9 cellular contexts compared by ENCODE assay signal in genomic region chr15:51380999-51381806, GRCh38. TPM values are rescaled to one million over a fixed set of nuclear protein-coding genes. Genes with fewer than 3 reads are reported as not detected.
A peak's percentile ranks its signal among the peaks of the same experiment; 100 is the strongest.
DNase-seq lines count a peak whose midpoint lies in the region; ATAC-seq and TF ChIP-seq lines count a peak whose summit lies in the region.
"Had no signal": no experiment of that assay in that cellular context is flagged by ENCODE, and none has a peak within 500 bp of the region (broad histone marks: within the 10 kb centered on the region; RNA-seq: fewer than 3 reads in every experiment).

No MANE protein-coding gene starts in this region.

- peaks cover 31 to 55% of the 10 kb centered on the region in 2 donors for H3K27me3 Mint-ChIP-seq in effector memory CD8-positive, alpha-beta T cell

- no peak overlapping the region for H3K4me3 Mint-ChIP-seq in effector memory CD8-positive, alpha-beta T cell

- ATAC-seq in Right ventricle myocardium inferior, result peak; percentile 92
- peak; percentile 44 for ATAC-seq in effector memory CD8-positive, alpha-beta T cell (replicated peaks)

- no peaks in the 10 kb centered on the region for H3K79me2 ChIP-seq in Loucy (ENCODE audit: insufficient read depth, low read length)

- no peaks in the 10 kb centered on the region for H4K20me1 ChIP-seq in Loucy (ENCODE audit: insufficient read depth, low read length, poor library complexity, severe bottlenecking)

- intact Hi-C loops in Right ventricle myocardium inferior (cut with DNase I), result loop anchor here (1.0 to 5.0 kb wide), 4 partner anchors 94 to 219 kb away; no protein-coding TSS in a partner anchor
- intact Hi-C loops in cardiac septum (cut with DNase I), result loop anchor here (2.0 kb wide), 2 partner anchors 94 to 150 kb away; no protein-coding TSS in a partner anchor
- intact Hi-C loops in transverse colon (cut with DNase I; ENCODE audit: low total_unique reads), result loop anchor here (10.0 kb wide), 2 partner anchors 96 to 216 kb away; no protein-coding TSS in a partner anchor

- no peaks in the 10 kb centered on the region for H3K4me1 Mint-ChIP-seq in effector memory CD8-positive, alpha-beta T cell (ENCODE audit: low read depth in 2 of 2)

- H3K9ac ChIP-seq in Loucy (ENCODE audit: low read depth, low read length, poor library complexity, severe bottlenecking), result no peak overlapping the region

- no peaks in the 10 kb centered on the region for H3K36me3 Mint-ChIP-seq in effector memory CD8-positive, alpha-beta T cell (ENCODE audit: insufficient read depth)

- H3K9me2 ChIP-seq in Loucy (replicated peaks; ENCODE audit: low read depth, low read length), result no peaks in the 10 kb centered on the region

- no peak overlapping the region for H3K4me2 ChIP-seq in Loucy (ENCODE audit: low read depth, low read length, poor library complexity, severe bottlenecking)

- WGBS in transverse colon (ENCODE audit: low coverage in 1 of 2), 2 donors, result 2 to 28% methylated on average over 6 to 14 of the region's 14 CpGs

- H3K9me3 ChIP-seq in Loucy (ENCODE audit: insufficient read depth, low read depth, low read length) (no peaks in the 10 kb centered on the region), transverse colon (no peaks in the 10 kb centered on the region)

- no peaks in the 10 kb centered on the region for H3K4me1 ChIP-seq in Loucy (ENCODE audit: insufficient read depth, low read length, poor library complexity, severe bottlenecking)
- H3K4me1 ChIP-seq in transverse colon, result peaks cover 0 to 3% (median 0%) of the 10 kb centered on the region in 4 donors

- in situ Hi-C loops in SK-MEL-5 (cut with HindIII; ENCODE audit: low pct_unique_long_range_greater_than_20kb, low sequenced_read_pairs), result no loop called here
- in situ Hi-C loops in transverse colon (cut with MboI; ENCODE audit: low pct_ligation_motif_present in 1 of 4, low pct_unique_long_range_greater_than_20kb in 1 of 4, low sequenced_read_pairs in 3 of 4), result loop anchor here in 3 of 4 donors (5.0 to 25.0 kb wide), 5 partner anchors 106 to 219 kb away; no protein-coding TSS in a partner anchor

- no peaks in the 10 kb centered on the region for H3F3A ChIP-seq in Loucy (ENCODE audit: low read depth)

- no peak for TF ChIP-seq POLR2A in transverse colon (IDR thresholded peaks at IDR 0.05)

- H3K9me3 Mint-ChIP-seq in effector memory CD8-positive, alpha-beta T cell, result no peaks in the 10 kb centered on the region

- TF ChIP-seq EP300 in transverse colon (IDR thresholded peaks at IDR 0.05; ENCODE audit: low read depth), result no peak

- no peaks in the 10 kb centered on the region for H3K27me3 ChIP-seq in Loucy (ENCODE audit: insufficient read depth, low read length, poor library complexity, severe bottlenecking)
- H3K27me3 ChIP-seq in transverse colon, result peaks cover 4% of the 10 kb centered on the region

- H3K36me3 ChIP-seq in Loucy (ENCODE audit: insufficient read depth, low read length) (no peaks in the 10 kb centered on the region), transverse colon (no peaks in the 10 kb centered on the region)

- H3K27ac ChIP-seq in transverse colon, result no peak overlapping the region
- H3K27ac ChIP-seq: skin epidermis had no signal

- H3K4me3 ChIP-seq in Loucy (ENCODE audit: low read length, poor library complexity, severe bottlenecking), result no peak overlapping the region
- no peak overlapping the region for H3K4me3 ChIP-seq in transverse colon
- H3K4me3 ChIP-seq: skin epidermis had no signal

- H2AFZ ChIP-seq in Loucy (ENCODE audit: low read length), result peak overlapping the region; percentile 88

- no peak overlapping the region for H3K27ac Mint-ChIP-seq in effector memory CD8-positive, alpha-beta T cell

- DNase-seq in Right ventricle myocardium inferior (ENCODE audit: missing footprints), result no peak
- DNase-seq in cardiac septum (ENCODE audit: low spot score), result no peak
- DNase-seq in H4 (ENCODE audit: low spot score), result peak; percentile 85
- peak; percentile 86 for DNase-seq in SK-MEL-5 (ENCODE audit: low read depth, low spot score)
- DNase-seq in effector memory CD8-positive, alpha-beta T cell, result no peak
- DNase-seq in lung microvascular endothelial cell (ENCODE audit: low read depth in 2 of 2), result peak; percentile 77 to 79
- peak; percentile 46 for DNase-seq in transverse colon

- TF ChIP-seq CTCF in Loucy (conservative IDR thresholded peaks at IDR 0.05; ENCODE audit: low read length) (peak; percentile 99), transverse colon (IDR thresholded peaks at IDR 0.05) (peak; percentile 76 to 94 (median 83))

RNA-seq across cellular contexts. Expression of gene GLDN, which starts 39.7 kb away (rescaled TPM):
- 8.4 TPM for total RNA-seq in Right ventricle myocardium inferior
- 20.6 TPM for total RNA-seq in cardiac septum
- total RNA-seq in H4 (2014; rRNA removed; shearing (Covaris generic)), result 55.3 and 66.0 TPM in 2 replicates
- total RNA-seq in SK-MEL-5 (2014; rRNA removed; shearing (Covaris generic)), result not detected in 2 replicates
- polyA plus RNA-seq in SK-MEL-5 (2015; cell fraction: cytosol; rRNA removed), result not detected in 2 replicates
- not detected in 2 replicates for polyA plus RNA-seq in SK-MEL-5 (2015; cell fraction: nucleus; rRNA removed)
- not detected in 2 replicates for total RNA-seq in lung microvascular endothelial cell
- 1 to 10 TPM in 2 of 4 donors, under 1 TPM in 1, not detected in 1; 0.48 to 3.7 (median 2.6) TPM for total RNA-seq in transverse colon

RNA-seq across cellular contexts. Expression of gene CYP19A1, which starts 42.8 kb away (rescaled TPM):
- 0.65 TPM for total RNA-seq in Right ventricle myocardium inferior
- 0.40 TPM for total RNA-seq in cardiac septum
- 0.90 and 4.8 TPM in 2 replicates for total RNA-seq in H4 (2014; rRNA removed; shearing (Covaris generic))
- total RNA-seq in SK-MEL-5 (2014; rRNA removed; shearing (Covaris generic)), result 0.13 TPM in 1 of 2 replicates, not detected in the other
- 0.29 and 0.63 TPM in 2 replicates for polyA plus RNA-seq in SK-MEL-5 (2015; cell fraction: cytosol; rRNA removed)
- 0.23 and 0.57 TPM in 2 replicates for polyA plus RNA-seq in SK-MEL-5 (2015; cell fraction: nucleus; rRNA removed)
- not detected in 2 replicates for total RNA-seq in lung microvascular endothelial cell
- not detected for total RNA-seq in transverse colon

Comparison
In these comparisons a context has a peak if more than half of its experiments do, and no peak if none do; other contexts are left out.
1. DNase-seq: peak in H4 (single experiment), SK-MEL-5 (single experiment), lung microvascular endothelial cell (2 of 2) and transverse colon (single experiment); none in Right ventricle myocardium inferior (single experiment), cardiac septum (single experiment) and effector memory CD8-positive, alpha-beta T cell (0 of 3).